Comparison of ENCODE assay signal across 9 cellular contexts in genomic region chr1:234214911-234215892, GRCh38.
DNase-seq lines count a peak whose midpoint lies in the region; ATAC-seq and TF ChIP-seq lines count a peak whose summit lies in the region.
"Had no signal": no experiment of that assay in that cellular context is flagged by ENCODE, and none has a peak within 500 bp of the region (broad histone marks: within the 10 kb centered on the region; RNA-seq: fewer than 3 reads in every experiment).

No MANE protein-coding gene starts in this region.

- H3K27me3 Mint-ChIP-seq in neural crest cell (ENCODE audit: low read depth): peaks cover 48% of the 10 kb centered on the region

- H3K27ac Mint-ChIP-seq in neural crest cell (ENCODE audit: unreplicated experiment): no peak overlapping the region

- peak overlapping the region; percentile 39 for H3K4me3 ChIP-seq in ectodermal cell (ENCODE audit: insufficient read depth, low read depth, low read length)

- no peak overlapping the region for H3K27ac ChIP-seq in ectodermal cell (ENCODE audit: insufficient read depth, low read depth, low read length, poor library complexity, severe bottlenecking)
- H3K27ac ChIP-seq: Peyer's patch had no signal

- peaks cover 13% of the 10 kb centered on the region for H3K4me1 ChIP-seq in ectodermal cell (ENCODE audit: control insufficient read depth, insufficient read depth, low read length)

- peak overlapping the region; percentile 74 for H3K4me3 Mint-ChIP-seq in neural crest cell

- H3K36me3 Mint-ChIP-seq in neural crest cell (ENCODE audit: low read depth): no peaks in the 10 kb centered on the region

- DNase-seq in ELF-1 (ENCODE audit: low read depth, low spot score) (peak; percentile 43), NCI-H526 treated with DMSO at 0.1 percent for 48 hours (lab: John Stamatoyannopoulos, UW) (peak; percentile 9), neural crest cell (ENCODE audit: low read depth, low spot score) (no peak), NCI-H2227 treated with DMSO at 0.1 percent for 48 hours (lab: John Stamatoyannopoulos, UW) (no peak), NCI-H1436 treated with DMSO at 0.1 percent for 48 hours (lab: John Stamatoyannopoulos, UW) (no peak)
- DNase-seq in activated naive CD4-positive, alpha-beta T cell treated with Interleukin-2 at 50 U/mL for 16 hours: no peak
- DNase-seq: Peyer's patch had no signal

- H3K9me3 Mint-ChIP-seq in neural crest cell: peaks cover 3% of the 10 kb centered on the region

- peaks cover 30% of the 10 kb centered on the region for H3K4me1 Mint-ChIP-seq in neural crest cell

- peaks cover 36% of the 10 kb centered on the region for H3K27me3 ChIP-seq in ectodermal cell (ENCODE audit: control insufficient read depth, insufficient read depth, low read length, poor library complexity, severe bottlenecking)

- no peak for ATAC-seq in HG03108 (IDR thresholded peaks at IDR 0.05; ENCODE audit: unreplicated experiment)

- no peaks in the 10 kb centered on the region for H3K9me3 ChIP-seq in ectodermal cell (ENCODE audit: control insufficient read depth, low read length)
- H3K9me3 ChIP-seq: Peyer's patch had no signal

- no peaks in the 10 kb centered on the region for H3K36me3 ChIP-seq in ectodermal cell (ENCODE audit: control insufficient read depth, insufficient read depth, low read length)
- H3K36me3 ChIP-seq: Peyer's patch had no signal

- no peak for TF ChIP-seq CTCF in neural crest cell (conservative IDR thresholded peaks at IDR 0.05)

- 33 to 37% methylated on average over 20 of the region's 20 CpGs for WGBS in ectodermal cell, 2 experiments

Comparison
In these comparisons a context has a peak if more than half of its experiments do, and no peak if none do; other contexts are left out.
1. DNase-seq: peak in ELF-1 (single experiment) and NCI-H526 treated with DMSO at 0.1 percent for 48 hours (single experiment); none in neural crest cell (single experiment), NCI-H2227 treated with DMSO at 0.1 percent for 48 hours (single experiment), activated naive CD4-positive, alpha-beta T cell treated with Interleukin-2 at 50 U/mL for 16 hours (single experiment) and NCI-H1436 treated with DMSO at 0.1 percent for 48 hours (single experiment).